13 cellular contexts compared by ENCODE assay signal in genomic region chr10:26357203-26357602, GRCh38.
A peak's percentile ranks its signal among the peaks of the same experiment; 100 is the strongest.
DNase-seq lines count a peak whose midpoint lies in the region; ATAC-seq, FAIRE-seq and TF ChIP-seq lines count a peak whose summit lies in the region.
"Had no signal": no experiment of that assay in that cellular context is flagged by ENCODE, and none has a peak within 500 bp of the region (broad histone marks: within the 10 kb centered on the region; RNA-seq: fewer than 3 reads in every experiment).

No MANE protein-coding gene starts in this region.

- H3K4me3 ChIP-seq in mucosa of descending colon, result no peak overlapping the region
- H3K4me3 ChIP-seq: colonic mucosa, esophagus squamous epithelium, thyroid gland had no signal

- ATAC-seq in GM18511 (IDR thresholded peaks at IDR 0.05; ENCODE audit: unreplicated experiment) (peak; percentile 59), GM21717 (IDR thresholded peaks at IDR 0.05; ENCODE audit: unreplicated experiment) (peak; percentile 72), HG03342 (IDR thresholded peaks at IDR 0.05; ENCODE audit: unreplicated experiment) (peak; percentile 81), left colon (no peak), mucosa of descending colon (no peak)

- no peaks in the 10 kb centered on the region for H3K36me3 ChIP-seq in mucosa of descending colon (ENCODE audit: low read depth)
- H3K36me3 ChIP-seq: colonic mucosa, esophagus squamous epithelium, thyroid gland had no signal

- no peaks in the 10 kb centered on the region for H3K4me1 ChIP-seq in mucosa of descending colon (ENCODE audit: low read depth)
- H3K4me1 ChIP-seq: colonic mucosa, esophagus squamous epithelium, thyroid gland had no signal

- intact Hi-C loops in left colon (cut with DNase I, micrococcal nuclease), result no loop called here
- intact Hi-C loops in mucosa of descending colon (cut with DNase I, micrococcal nuclease), result no loop called here

- no peak for TF ChIP-seq CTCF in mucosa of descending colon (IDR thresholded peaks at IDR 0.05)

- peak; percentile 26 for FAIRE-seq in GM12891 (lab: Jason Lieb, UNC)

- no peak for TF ChIP-seq POLR2A in GM12891 (IDR thresholded peaks at IDR 0.05; ENCODE audit: low read depth, low read length)

- no peaks in the 10 kb centered on the region for H3K9me3 ChIP-seq in mucosa of descending colon
- H3K9me3 ChIP-seq: colonic mucosa, esophagus squamous epithelium, thyroid gland had no signal

- DNase-seq in GM12891 (ENCODE audit: insufficient read length, low spot score) (no peak), left colon (no peak), NCI-H524 (lab: John Stamatoyannopoulos, UW) (no peak), mucosa of descending colon (no peak)
- DNase-seq in effector CD4-positive, alpha-beta T cell, result no peak
- DNase-seq: colonic mucosa, esophagus squamous epithelium, HCEC 1CT, nucleus accumbens, thyroid gland had no signal

TF ChIP-seq in GM12891, 5 proteins besides CTCF, POLR2A, EP300 and RAD21:
- TF ChIP-seq SPI1 (IDR thresholded peaks at IDR 0.05; ENCODE audit: low read depth, low read length), result no peak
- TF ChIP-seq POU2F2 (IDR thresholded peaks at IDR 0.05; ENCODE audit: low read depth, low read length), result no peak
- TF ChIP-seq POLR2AphosphoS5 (IDR thresholded peaks at IDR 0.05; ENCODE audit: low read depth, low read length), result no peak
- no peak for TF ChIP-seq TAF1 (IDR thresholded peaks at IDR 0.05; ENCODE audit: low read depth, low read length)
- no peak for TF ChIP-seq PAX5 (IDR thresholded peaks at IDR 0.05; ENCODE audit: insufficient read depth, low read length, severe bottlenecking)

Comparison
In these comparisons a context has a peak if more than half of its experiments do, and no peak if none do; other contexts are left out.
1. ATAC-seq: peak in GM18511 (single experiment), GM21717 (single experiment) and HG03342 (single experiment); none in left colon (single experiment) and mucosa of descending colon (single experiment).